1 cellular context compared by ENCODE assay signal in genomic region chr12:132827763-132828703, GRCh38.
A peak's percentile ranks its signal among the peaks of the same experiment; 100 is the strongest.
TF ChIP-seq lines count a peak whose summit lies in the region.

No MANE protein-coding gene starts in this region.

TF ChIP-seq in K562, 482 proteins besides CTCF, POLR2A, EP300 and RAD21 (continued from another document):
- TF ChIP-seq E2F4 (CRISPR knock-in tag; IDR thresholded peaks at IDR 0.05; ENCODE audit: low read depth) = no peak
- TF ChIP-seq PATZ1 (CRISPR knock-in tag; IDR thresholded peaks at IDR 0.05; ENCODE audit: borderline replicate concordance) = no peak
- TF ChIP-seq GTF3C2 (IDR thresholded peaks at IDR 0.05; ENCODE audit: borderline replicate concordance, extremely low read depth, insufficient read length) = no peak
- 0 out of 2 replicates have a peak, but pooled peaks have one; percentile 13 for TF ChIP-seq ZNF644 (tag; IDR thresholded peaks at IDR 0.05; ENCODE audit: low read depth)
- peak; percentile 64 for TF ChIP-seq NFE2 (IDR thresholded peaks at IDR 0.05; ENCODE audit: low read depth)
- peak; percentile 30; the same call in 1 of the 2 replicates for TF ChIP-seq MAFK (IDR thresholded peaks at IDR 0.05; ENCODE audit: low read length)
- TF ChIP-seq MIER1 (IDR thresholded peaks at IDR 0.05; ENCODE audit: low read depth) = no peak
- no peak for TF ChIP-seq CBX1 (IDR thresholded peaks at IDR 0.05; ENCODE audit: low read depth)
- TF ChIP-seq STAT5B (CRISPR knock-in tag; IDR thresholded peaks at IDR 0.05) = no peak
- TF ChIP-seq HIVEP1 (CRISPR knock-in tag; IDR thresholded peaks at IDR 0.05) = no peak
